In the genomic region with DNA sequence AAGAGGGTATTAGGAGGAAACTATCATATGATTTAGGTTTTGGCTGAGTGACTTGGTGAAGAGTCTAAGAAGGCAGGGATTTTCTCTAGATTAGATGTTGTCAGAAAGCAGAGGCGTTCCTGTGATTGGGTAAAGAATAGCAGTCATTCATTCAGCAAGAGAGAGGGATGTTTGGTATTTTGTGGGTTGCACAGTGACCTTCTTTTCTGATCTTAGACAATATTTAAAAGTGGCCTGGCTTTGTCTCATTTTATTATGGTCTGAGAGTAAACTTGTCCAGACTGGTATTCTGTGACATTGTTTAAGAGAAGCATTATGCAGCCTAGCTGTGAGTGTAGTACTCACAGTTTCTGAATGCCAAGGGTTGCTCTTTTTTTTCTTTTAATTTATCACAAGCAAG, we compare ENCODE assay signal across 27 cellular contexts. TPM values are rescaled to one million over a fixed set of nuclear protein-coding genes. Genes with fewer than 3 reads are reported as not detected.
"Had no signal": no experiment of that assay in that cellular context is flagged by ENCODE, and none has a peak within 500 bp of the region (broad histone marks: within the 10 kb centered on the region; RNA-seq: fewer than 3 reads in every experiment).

No MANE protein-coding gene starts in this region.

- H3K4me3 ChIP-seq: sigmoid colon had no signal

- H3K27me3 ChIP-seq: sigmoid colon had no signal

- H3K36me3 ChIP-seq: sigmoid colon had no signal

- H3K9me3 ChIP-seq: sigmoid colon had no signal

- H3K27ac ChIP-seq: sigmoid colon had no signal

- ATAC-seq: activated CD4-positive, alpha-beta T cell treated with anti-CD3 and anti-CD28 coated beads for 36 hours; activated naive CD4-positive, alpha-beta T cell treated with anti-CD3 and anti-CD28 coated beads, Interleukin-2, amount 50 U/mL, for 72 hours; activated T-helper 17 cell treated with anti-CD3 and anti-CD28 coated beads, Interleukin-2, amount 50 U/mL, for 72 hours had no signal

- H3K4me1 ChIP-seq: sigmoid colon had no signal

- DNase-seq: activated B cell treated with CpG ODN at 0.5 μM for 24 hours; activated CD4-positive, alpha-beta T cell treated with anti-CD3 and anti-CD28 coated beads for 36 hours; activated CD4-positive, alpha-beta T cell treated with anti-CD3 and anti-CD28 coated beads, Interleukin-2, amount 50 U/mL, for 4 hours; activated CD8-positive, alpha-beta memory T cell treated with anti-CD3 and anti-CD28 coated beads for 24 hours; activated CD8-positive, alpha-beta memory T cell treated with anti-CD3 and anti-CD28 coated beads, Interleukin-2, amount 50 U/mL, for 4 hours; activated T-cell treated with anti-CD3 and anti-CD28 coated beads, Interleukin-2, amount 50 U/mL, for 24 hours; aorta; central memory CD4-positive, alpha-beta T cell; erythroblast; glutamatergic neuron; hippocampal formation; posterior cingulate gyrus; retina; sigmoid colon; stimulated activated CD4-positive, alpha-beta T cell treated with anti-CD3 and anti-CD28 coated beads, Interleukin-2, amount 100 ng/mL, for 48 hours; stimulated activated naive CD4-positive, alpha-beta T cell; T1000 had no signal

RNA-seq across cellular contexts. Expression of a gene that starts 18.5 kb away (rescaled TPM):
- total RNA-seq: activated B cell treated with CpG ODN at 0.5 μM for 24 hours; activated T-helper 17 cell treated with anti-CD3 and anti-CD28 coated beads, Interleukin-2, amount 50 U/mL, for 72 hours; aorta; fibroblast of lung; frontal cortex; liver; mononuclear cell; omental fat pad; sigmoid colon; urinary bladder had no signal
- polyA plus RNA-seq: adipose tissue, aorta, fibroblast of lung, liver, neural cell, urinary bladder had no signal
